8 cellular contexts compared by ENCODE assay signal in genomic region chr21:31731112-31731801, GRCh38. TPM values are rescaled to one million over a fixed set of nuclear protein-coding genes. Genes with fewer than 3 reads are reported as not detected.
DNase-seq lines count a peak whose midpoint lies in the region; ATAC-seq and TF ChIP-seq lines count a peak whose summit lies in the region.

No MANE protein-coding gene starts in this region.

- no peaks in the 10 kb centered on the region for H3K27me3 ChIP-seq in esophagus squamous epithelium

- H3K4me1 ChIP-seq in esophagus squamous epithelium, result peaks cover 10 to 64% (median 34%) of the 10 kb centered on the region in 3 donors

- H3K4me1 Mint-ChIP-seq in activated T-cell treated with anti-CD3 and anti-CD28 coated beads, Interleukin-2, amount 50 U/mL, for 4 hours (ENCODE audit: low read depth), result peaks cover 11% of the 10 kb centered on the region
- peaks cover 9% of the 10 kb centered on the region in 2 donors for H3K4me1 Mint-ChIP-seq in natural killer cell treated with Interleukin-12 subunit alpha and Interleukin-12 subunit beta and Interleukin-15 and Interleukin-18, amount 100 ng/mL, for 72 hours (ENCODE audit: low read depth in 2 of 2)

- H3K9me3 ChIP-seq in esophagus squamous epithelium, result no peaks in the 10 kb centered on the region

- no peak for TF ChIP-seq CTCF in esophagus squamous epithelium (IDR thresholded peaks at IDR 0.05)

- no peaks in the 10 kb centered on the region for H3K27me3 Mint-ChIP-seq in activated T-cell treated with anti-CD3 and anti-CD28 coated beads, Interleukin-2, amount 50 U/mL, for 4 hours (ENCODE audit: low read depth)
- no peaks in the 10 kb centered on the region for H3K27me3 Mint-ChIP-seq in natural killer cell treated with Interleukin-12 subunit alpha and Interleukin-12 subunit beta and Interleukin-15 and Interleukin-18, amount 100 ng/mL, for 72 hours

- H3K9me3 Mint-ChIP-seq in activated T-cell treated with anti-CD3 and anti-CD28 coated beads, Interleukin-2, amount 50 U/mL, for 4 hours, result no peaks in the 10 kb centered on the region
- H3K9me3 Mint-ChIP-seq in natural killer cell treated with Interleukin-12 subunit alpha and Interleukin-12 subunit beta and Interleukin-15 and Interleukin-18, amount 100 ng/mL, for 72 hours, result no peaks in the 10 kb centered on the region

- H3K36me3 ChIP-seq in esophagus squamous epithelium, result no peaks in the 10 kb centered on the region

- intact Hi-C loops in esophagus squamous epithelium (cut with DNase I), result no loop called here

- H3K27ac Mint-ChIP-seq in natural killer cell treated with Interleukin-12 subunit alpha and Interleukin-12 subunit beta and Interleukin-15 and Interleukin-18, amount 100 ng/mL, for 72 hours, result peak overlapping the region; percentile 62 to 81

- peak overlapping the region; percentile 71 to 89 (median 80) for H3K4me3 ChIP-seq in esophagus squamous epithelium

- TF ChIP-seq POLR2A in esophagus squamous epithelium (IDR thresholded peaks at IDR 0.05), result no peak

- DNase-seq in DMS 273 (lab: John Stamatoyannopoulos, UW; ENCODE audit: unreplicated experiment), result peak; percentile 75
- no peak for DNase-seq in DMS 273 treated with DMSO at 0.1 percent for 48 hours (lab: John Stamatoyannopoulos, UW)
- peak; percentile 24 for DNase-seq in NCI-H526 treated with DMSO at 0.1 percent for 48 hours (lab: John Stamatoyannopoulos, UW)
- DNase-seq in activated T-cell treated with anti-CD3 and anti-CD28 coated beads, Interleukin-2, amount 50 U/mL, for 4 hours, result peak; percentile 49
- DNase-seq in esophagus squamous epithelium (lab: John Stamatoyannopoulos, UW), result no peak
- DNase-seq in natural killer cell treated with Interleukin-12 subunit alpha and Interleukin-12 subunit beta and Interleukin-15 and Interleukin-18, amount 100 ng/mL, for 72 hours (ENCODE audit: low spot score), result peak; percentile 63

- peak; percentile 20 for ATAC-seq in HG02588 (IDR thresholded peaks at IDR 0.05; ENCODE audit: unreplicated experiment)
- ATAC-seq in activated T-cell treated with anti-CD3 and anti-CD28 coated beads, Interleukin-2, amount 50 U/mL, for 4 hours, result peak; percentile 37 to 44
- ATAC-seq in natural killer cell treated with Interleukin-12 subunit alpha and Interleukin-12 subunit beta and Interleukin-15 and Interleukin-18, amount 100 ng/mL, for 72 hours, result peak; percentile 16 to 31

- H3K27ac ChIP-seq in esophagus squamous epithelium, result peak overlapping the region; percentile 94 to 99 (median 96)
- H3K27ac ChIP-seq in temporal lobe (ENCODE audit: low read depth, low read length), result peak overlapping the region; percentile 66

- WGBS in esophagus squamous epithelium, 2 donors, result 0 to 1% methylated on average over 9 to 31 of the region's 74 CpGs

- H3K36me3 Mint-ChIP-seq in activated T-cell treated with anti-CD3 and anti-CD28 coated beads, Interleukin-2, amount 50 U/mL, for 4 hours (ENCODE audit: insufficient read depth), result peaks cover 2% of the 10 kb centered on the region
- no peaks in the 10 kb centered on the region for H3K36me3 Mint-ChIP-seq in natural killer cell treated with Interleukin-12 subunit alpha and Interleukin-12 subunit beta and Interleukin-15 and Interleukin-18, amount 100 ng/mL, for 72 hours

- no peak overlapping the region for H3K4me3 Mint-ChIP-seq in activated T-cell treated with anti-CD3 and anti-CD28 coated beads, Interleukin-2, amount 50 U/mL, for 4 hours
- H3K4me3 Mint-ChIP-seq in natural killer cell treated with Interleukin-12 subunit alpha and Interleukin-12 subunit beta and Interleukin-15 and Interleukin-18, amount 100 ng/mL, for 72 hours, result no peak overlapping the region

RNA-seq across cellular contexts. Expression of gene SCAF4, which starts 0.7 kb away (rescaled TPM):
- 10 to 100 TPM; 56.9 to 60.1 (median 59.7) TPM for total RNA-seq in activated T-cell treated with anti-CD3 and anti-CD28 coated beads, Interleukin-2, amount 50 U/mL, for 4 hours
- total RNA-seq in esophagus squamous epithelium, result 10 to 100 TPM in 3 of 4 donors, 1 to 10 TPM in 1; 8.3 to 18.1 (median 15.0) TPM
- 10 to 100 TPM; 56.5 to 66.9 TPM for total RNA-seq in natural killer cell treated with Interleukin-12 subunit alpha and Interleukin-12 subunit beta and Interleukin-15 and Interleukin-18, amount 100 ng/mL, for 72 hours
- total RNA-seq in temporal lobe, result 8.1 TPM

Comparison
In these comparisons a context has a peak if more than half of its experiments do, and no peak if none do; other contexts are left out.
1. DNase-seq: peak in DMS 273 (single experiment), NCI-H526 treated with DMSO at 0.1 percent for 48 hours (single experiment), activated T-cell treated with anti-CD3 and anti-CD28 coated beads, Interleukin-2, amount 50 U/mL, for 4 hours (single experiment) and natural killer cell treated with Interleukin-12 subunit alpha and Interleukin-12 subunit beta and Interleukin-15 and Interleukin-18, amount 100 ng/mL, for 72 hours (single experiment); none in DMS 273 treated with DMSO at 0.1 percent for 48 hours (single experiment) and esophagus squamous epithelium (single experiment).
2. Peak in every context shown above with its lines, with median percentiles within 50 percentile points of each other: ATAC-seq.